8 cellular contexts compared by ENCODE assay signal in genomic region chr12:42332301-42332894, GRCh38. TPM values are rescaled to one million over a fixed set of nuclear protein-coding genes. Genes with fewer than 3 reads are reported as not detected.
A peak's percentile ranks its signal among the peaks of the same experiment; 100 is the strongest.
DNase-seq lines count a peak whose midpoint lies in the region; ATAC-seq, FAIRE-seq and TF ChIP-seq lines count a peak whose summit lies in the region.

No MANE protein-coding gene starts in this region.

- H3K36me3 ChIP-seq in hepatocyte (replicated peaks; ENCODE audit: insufficient read depth, low read depth) (no peaks in the 10 kb centered on the region), suprapubic skin (peaks cover 11% of the 10 kb centered on the region)

- H3K27ac ChIP-seq in hepatocyte (no peak overlapping the region), suprapubic skin (no peak overlapping the region)

- H3K79me2 ChIP-seq in hepatocyte, result peaks cover 88% of the 10 kb centered on the region

- H3K27me3 ChIP-seq in hepatocyte (no peaks in the 10 kb centered on the region), suprapubic skin (no peaks in the 10 kb centered on the region)

- H3K4me2 ChIP-seq in hepatocyte, result no peak overlapping the region

- no peak for TF ChIP-seq EP300 in suprapubic skin (IDR thresholded peaks at IDR 0.05)

- peaks cover 19% of the 10 kb centered on the region for H4K20me1 ChIP-seq in hepatocyte (ENCODE audit: insufficient read depth, poor library complexity, severe bottlenecking)

- no peak for TF ChIP-seq POLR2A in suprapubic skin (IDR thresholded peaks at IDR 0.05)
- no peak for TF ChIP-seq POLR2A in GM12891 (IDR thresholded peaks at IDR 0.05; ENCODE audit: low read depth, low read length)

- WGBS in hepatocyte (ENCODE audit: low lambda C conversion rate, missing lambda C conversion rate), result 43% methylated on average over 4 of the region's 4 CpGs
- WGBS in suprapubic skin, result 34% methylated on average over 4 of the region's 4 CpGs

- peak; percentile 87 for ATAC-seq in GM18861 (IDR thresholded peaks at IDR 0.05; ENCODE audit: unreplicated experiment)
- ATAC-seq in HG03135 (IDR thresholded peaks at IDR 0.05; ENCODE audit: unreplicated experiment), result peak; percentile 77

- in situ Hi-C loops in astrocyte of the cerebellum (cut with HindIII; ENCODE audit: low sequenced_read_pairs), result loop anchor here (10.0 to 25.0 kb wide), 2 partner anchors 388 to 1370 kb away; no protein-coding TSS in a partner anchor

- no peaks in the 10 kb centered on the region for H3K9me2 ChIP-seq in hepatocyte (replicated peaks; ENCODE audit: insufficient read depth)

- no peaks in the 10 kb centered on the region for H3K9me3 ChIP-seq in hepatocyte (ENCODE audit: low read depth)
- no peaks in the 10 kb centered on the region for H3K9me3 ChIP-seq in suprapubic skin

- no peak overlapping the region for H3K4me3 ChIP-seq in astrocyte of the cerebellum (ENCODE audit: low read depth, low read length)
- no peak overlapping the region for H3K4me3 ChIP-seq in hepatocyte
- H3K4me3 ChIP-seq in suprapubic skin, result no peak overlapping the region

- peaks cover 7% of the 10 kb centered on the region for H3K4me1 ChIP-seq in hepatocyte (ENCODE audit: insufficient read depth)
- H3K4me1 ChIP-seq in suprapubic skin, result peaks cover 14% of the 10 kb centered on the region

- no peak for FAIRE-seq in GM12891 (lab: Jason Lieb, UNC)

- peak; percentile 4 for DNase-seq in COLO668 (lab: John Stamatoyannopoulos, UW; ENCODE audit: unreplicated experiment)
- DNase-seq in NCI-H446 (lab: John Stamatoyannopoulos, UW), result peak; percentile 35 to 50
- peak; percentile 27 for DNase-seq in astrocyte of the cerebellum (ENCODE audit: low read depth)
- DNase-seq in hepatocyte (ENCODE audit: low spot score), result peak; percentile 59
- no peak for DNase-seq in suprapubic skin (ENCODE audit: low spot score in 2 of 2)
- DNase-seq in GM12891 (ENCODE audit: insufficient read length, low spot score), result no peak

- TF ChIP-seq CTCF in astrocyte of the cerebellum (IDR thresholded peaks at IDR 0.05; ENCODE audit: low read depth, low read length, missing control alignments), result peak; percentile 49
- peak; percentile 69 for TF ChIP-seq CTCF in hepatocyte (IDR thresholded peaks at IDR 0.05; ENCODE audit: poor library complexity)
- TF ChIP-seq CTCF in suprapubic skin (IDR thresholded peaks at IDR 0.05), result peak; percentile 48 to 71

- H2AFZ ChIP-seq in hepatocyte, result no peak overlapping the region

TF ChIP-seq in GM12891, 5 proteins besides CTCF, POLR2A, EP300 and RAD21:
- TF ChIP-seq POU2F2 (IDR thresholded peaks at IDR 0.05; ENCODE audit: low read depth, low read length), result no peak
- TF ChIP-seq SPI1 (IDR thresholded peaks at IDR 0.05; ENCODE audit: low read depth, low read length), result no peak
- no peak for TF ChIP-seq PAX5 (IDR thresholded peaks at IDR 0.05; ENCODE audit: insufficient read depth, low read length, severe bottlenecking)
- no peak for TF ChIP-seq TAF1 (IDR thresholded peaks at IDR 0.05; ENCODE audit: low read depth, low read length)
- no peak for TF ChIP-seq POLR2AphosphoS5 (IDR thresholded peaks at IDR 0.05; ENCODE audit: low read depth, low read length)
TF ChIP-seq in GM12891: peak in this region for 0.

RNA-seq across cellular contexts. Expression of gene PPHLN1, which starts 6.4 kb away (rescaled TPM):
- total RNA-seq in hepatocyte, result 61.1 and 65.4 TPM in 2 replicates
- polyA plus RNA-seq in hepatocyte, result 38.1 and 53.9 TPM in 2 replicates
- total RNA-seq in suprapubic skin, result 10 to 100 TPM; 42.0 to 74.3 (median 48.9) TPM
- polyA plus RNA-seq in GM12891 (2012; ENCODE audit: low read depth, missing spikeins), result 64.9 TPM

RNA-seq across cellular contexts. Expression of gene ZCRB1, which starts 6.5 kb away (rescaled TPM):
- total RNA-seq in hepatocyte, result 25.6 and 27.7 TPM in 2 replicates
- polyA plus RNA-seq in hepatocyte, result 70.1 and 85.9 TPM in 2 replicates
- 10 to 100 TPM; 21.3 to 31.0 (median 24.3) TPM for total RNA-seq in suprapubic skin
- polyA plus RNA-seq in GM12891 (2012; ENCODE audit: low read depth, missing spikeins), result 66.0 TPM

Comparison
In these comparisons a context has a peak if more than half of its experiments do, and no peak if none do; other contexts are left out.
1. DNase-seq: peak in COLO668 (single experiment), NCI-H446 (2 of 2), astrocyte of the cerebellum (single experiment) and hepatocyte (single experiment); none in suprapubic skin (0 of 2) and GM12891 (single experiment).
2. Peak in every context shown above with its lines, with median percentiles within 50 percentile points of each other: CTCF ChIP-seq.